Comparison of ENCODE assay signal across 9 cellular contexts in the genomic region with DNA sequence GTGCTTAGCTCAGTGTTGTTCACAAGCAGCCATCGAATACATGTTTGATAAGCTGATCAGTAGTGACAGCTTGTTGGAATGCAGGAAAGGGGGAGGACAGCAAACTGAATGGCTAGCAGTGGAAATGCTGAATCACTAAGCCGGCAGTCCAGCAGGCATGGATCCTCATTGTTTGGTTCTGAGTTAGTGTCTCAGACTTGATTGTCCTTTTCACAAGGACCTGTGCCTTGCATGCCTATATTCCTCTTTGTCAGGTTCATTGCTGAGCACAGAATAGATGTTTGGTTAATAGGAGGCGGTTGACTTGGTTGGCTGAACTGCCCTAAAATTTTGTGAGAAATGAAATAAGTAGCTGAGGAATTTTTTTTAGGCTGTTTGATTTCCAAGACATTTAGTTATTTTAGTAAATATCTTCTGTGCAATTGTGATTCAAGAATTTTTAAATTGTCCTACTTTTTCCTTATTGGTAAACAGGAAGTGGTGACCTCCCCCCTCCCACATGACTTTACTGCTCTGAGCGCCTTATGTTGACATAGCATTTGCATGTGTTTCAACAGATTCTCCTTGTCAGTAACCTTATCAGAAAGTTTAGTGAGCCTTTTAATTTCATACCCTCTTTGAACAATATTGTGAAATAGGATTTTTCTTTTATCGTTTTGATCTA. TPM values are rescaled to one million over a fixed set of nuclear protein-coding genes. Genes with fewer than 3 reads are reported as not detected.
A peak's percentile ranks its signal among the peaks of the same experiment; 100 is the strongest.
DNase-seq lines count a peak whose midpoint lies in the region; ATAC-seq and TF ChIP-seq lines count a peak whose summit lies in the region.
"Had no signal": no experiment of that assay in that cellular context is flagged by ENCODE, and none has a peak within 500 bp of the region (broad histone marks: within the 10 kb centered on the region; RNA-seq: fewer than 3 reads in every experiment).

No MANE protein-coding gene starts in this region.

- H3K27ac ChIP-seq in mammary epithelial cell (ENCODE audit: insufficient read depth, low read depth, low read length): no peak overlapping the region
- peak overlapping the region; percentile 65 for H3K27ac ChIP-seq in upper lobe of right lung

- H3K9ac ChIP-seq in mammary epithelial cell (ENCODE audit: insufficient read depth, low read length): no peak overlapping the region

- H3K36me3 Mint-ChIP-seq in MCF 10A (ENCODE audit: insufficient read depth, unreplicated experiment): peaks cover 60% of the 10 kb centered on the region

- intact Hi-C loops in MCF 10A (cut with micrococcal nuclease): no loop called here
- intact Hi-C loops in mammary epithelial cell (cut with micrococcal nuclease): no loop called here
- intact Hi-C loops in upper lobe of right lung (cut with DNase I): no loop called here

- no peaks in the 10 kb centered on the region for H3K4me1 ChIP-seq in mammary epithelial cell (ENCODE audit: insufficient read depth, low read length)
- H3K4me1 ChIP-seq in upper lobe of right lung: peaks cover 37% of the 10 kb centered on the region

- H4K20me1 ChIP-seq in mammary epithelial cell (ENCODE audit: insufficient read depth, low read length): no peaks in the 10 kb centered on the region

- H3K27me3 Mint-ChIP-seq in MCF 10A (ENCODE audit: insufficient read depth, unreplicated experiment): no peaks in the 10 kb centered on the region

- H3K27me3 ChIP-seq in mammary epithelial cell (ENCODE audit: insufficient read depth, low read length) (no peaks in the 10 kb centered on the region), upper lobe of right lung (no peaks in the 10 kb centered on the region)

- H3K4me3 ChIP-seq in mammary epithelial cell (replicated peaks in 1 of 3; ENCODE audit: insufficient read depth in 1 of 3, low read depth in 2 of 3, low read length in 3 of 3) (no peak overlapping the region), astrocyte of the spinal cord (ENCODE audit: low read depth, low read length) (no peak overlapping the region), upper lobe of right lung (no peak overlapping the region)

- in situ Hi-C loops in mammary epithelial cell (cut with MboI; ENCODE audit: low sequenced_read_pairs in 2 of 2) (no loop called here), astrocyte of the spinal cord (cut with HindIII; ENCODE audit: low sequenced_read_pairs) (no loop called here)

- H3K79me2 ChIP-seq in mammary epithelial cell (ENCODE audit: insufficient read depth, low read length): no peaks in the 10 kb centered on the region

- no peak overlapping the region for H2AFZ ChIP-seq in mammary epithelial cell (ENCODE audit: low read depth, low read length)

- H3K36me3 ChIP-seq in mammary epithelial cell (ENCODE audit: insufficient read depth, low read length): peaks cover 6% of the 10 kb centered on the region
- peaks cover 49% of the 10 kb centered on the region for H3K36me3 ChIP-seq in upper lobe of right lung

- H3K27ac Mint-ChIP-seq in MCF 10A (ENCODE audit: low read depth, unreplicated experiment): peak overlapping the region; percentile 31

- TF ChIP-seq CTCF in MCF 10A (IDR thresholded peaks at IDR 0.05; ENCODE audit: unreplicated experiment): no peak
- TF ChIP-seq CTCF in mammary epithelial cell (conservative IDR thresholded peaks at IDR 0.05 in 1 of 2, IDR thresholded peaks at IDR 0.05 in 1 of 2; ENCODE audit: extremely low read depth in 1 of 2, insufficient read depth in 1 of 2, low read depth in 1 of 2, low read length in 2 of 2): no peak
- no peak for TF ChIP-seq CTCF in astrocyte of the spinal cord (IDR thresholded peaks at IDR 0.05; ENCODE audit: low read depth, low read length)
- no peak for TF ChIP-seq CTCF in upper lobe of right lung (IDR thresholded peaks at IDR 0.05)

- CTCF ChIA-PET in MCF 10A (lab: Yijun Ruan, JAX) (no interaction called here), mammary epithelial cell (lab: Charles Lee; ENCODE audit: low non-redundant PET) (no interaction called here)

- H3K4me3 Mint-ChIP-seq in MCF 10A (ENCODE audit: unreplicated experiment): no peak overlapping the region

- peaks cover 9% of the 10 kb centered on the region for H3K4me1 Mint-ChIP-seq in MCF 10A (ENCODE audit: insufficient read depth, unreplicated experiment)

- no peak overlapping the region for H3K4me2 ChIP-seq in mammary epithelial cell (ENCODE audit: insufficient read depth, low read depth, low read length)

- POLR2A ChIA-PET in MCF 10A (lab: Yijun Ruan, JAX): interaction anchor here (1.7 kb wide), 1 partner anchor 15 kb away, joined by 4 read pairs; no protein-coding TSS in a partner anchor

- H3K9me3 Mint-ChIP-seq in MCF 10A (ENCODE audit: unreplicated experiment): no peaks in the 10 kb centered on the region

- no peak for DNase-seq in MCF 10A (ENCODE audit: unreplicated experiment)
- DNase-seq in mammary epithelial cell: no peak
- peak; percentile 58 for DNase-seq in astrocyte of the spinal cord (ENCODE audit: low read depth, low spot score)
- peak; percentile 28 for DNase-seq in kidney glomerular epithelial cell (lab: John Stamatoyannopoulos, UW)
- no peak for DNase-seq in upper lobe of right lung
- DNase-seq: left cardiac atrium had no signal

- H3K9me3 ChIP-seq in mammary epithelial cell (replicated peaks; ENCODE audit: insufficient read depth, low read length) (no peaks in the 10 kb centered on the region), upper lobe of right lung (no peaks in the 10 kb centered on the region)

- peak; percentile 80 for ATAC-seq in upper lobe of right lung
- no peak for ATAC-seq in GM19351 (IDR thresholded peaks at IDR 0.05; ENCODE audit: unreplicated experiment)
- no peak for ATAC-seq in HG02571 (IDR thresholded peaks at IDR 0.05; ENCODE audit: unreplicated experiment)
- no peak for ATAC-seq in HG02798 (IDR thresholded peaks at IDR 0.05; ENCODE audit: poor library complexity, unreplicated experiment)

- BruUV-seq in MCF 10A (replicated peaks; lab: Mats Ljungman, UMichigan) (no TSS peak), mammary epithelial cell (replicated peaks; lab: Mats Ljungman, UMichigan) (no TSS peak)

- WGBS in mammary epithelial cell (ENCODE audit: low coverage, missing lambda C conversion rate): 90% methylated on average over 5 of the region's 5 CpGs

- dilution Hi-C loops in mammary epithelial cell (cut with HindIII; ENCODE audit: low sequenced_read_pairs): no loop called here

RNA-seq across cellular contexts. Expression of gene STON1, which starts 21.4 kb away (rescaled TPM):
- 0.23 and 0.42 TPM in 2 replicates for total RNA-seq in MCF 10A (2022)
- 1 to 10 TPM in 1 of 2 donors, under 1 TPM in 1; 0.47 to 2.5 TPM for total RNA-seq in mammary epithelial cell
- polyA plus RNA-seq in mammary epithelial cell: 0.23 TPM
- polyA minus RNA-seq in mammary epithelial cell: 0.57 TPM
- total RNA-seq in upper lobe of right lung: 35.2 TPM

Comparison
In these comparisons a context has a peak if more than half of its experiments do, and no peak if none do; other contexts are left out.
1. DNase-seq: peak in astrocyte of the spinal cord (single experiment) and kidney glomerular epithelial cell (single experiment); none in MCF 10A (single experiment), mammary epithelial cell (single experiment) and upper lobe of right lung (single experiment).
2. RNA of gene STON1, which starts 21.4 kb away (total RNA-seq): 35.2 TPM in upper lobe of right lung (single experiment); 0.47 to 2.5 TPM in mammary epithelial cell and 0.23 to 0.42 TPM in MCF 10A; every median in the first group is over 10 times any median in the second.